ENCODE assay signal across 20 cellular contexts in the genomic region with DNA sequence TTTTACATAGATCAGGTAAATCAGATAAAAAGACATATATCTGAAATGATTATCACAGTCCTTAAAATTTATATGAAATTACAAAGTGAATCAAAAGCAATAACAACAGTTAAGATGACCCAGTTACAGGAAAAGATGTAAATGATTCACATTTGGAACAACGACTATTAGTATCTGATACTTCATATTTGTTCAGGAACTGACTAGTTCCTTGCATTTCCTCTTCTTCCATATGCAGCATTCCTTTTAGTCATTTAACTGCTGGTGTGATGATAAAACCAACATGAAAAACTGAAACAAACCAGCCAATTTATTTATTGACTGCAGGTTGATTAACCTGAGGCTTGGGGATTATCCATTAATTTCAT.
DNase-seq lines count a peak whose midpoint lies in the region; ATAC-seq, FAIRE-seq and TF ChIP-seq lines count a peak whose summit lies in the region.
"Had no signal": no experiment of that assay in that cellular context is flagged by ENCODE, and none has a peak within 500 bp of the region (broad histone marks: within the 10 kb centered on the region; RNA-seq: fewer than 3 reads in every experiment).

No MANE protein-coding gene starts in this region.

- peak overlapping the region; percentile 77 for H3K27ac ChIP-seq in astrocyte (ENCODE audit: low read depth, low read length)
- peak overlapping the region; percentile 43 for H3K27ac ChIP-seq in naive thymus-derived CD4-positive, alpha-beta T cell (ENCODE audit: low read depth, low read length)
- H3K27ac ChIP-seq in spleen = peak overlapping the region in 1 of 8 donors; percentile 3
- H3K27ac ChIP-seq: C4-2B, gastrocnemius medialis, neural progenitor cell had no signal

- H3K4me2 ChIP-seq in astrocyte (ENCODE audit: low read length) = peak overlapping the region; percentile 67
- H3K4me2 ChIP-seq: neural progenitor cell had no signal

- no peaks in the 10 kb centered on the region for H3K27me3 Mint-ChIP-seq in activated CD4-positive, alpha-beta T cell treated with anti-CD3 and anti-CD28 coated beads, Interleukin-2, amount 10 ng/mL, durations not matched to agents 24 days and 14 days
- no peaks in the 10 kb centered on the region for H3K27me3 Mint-ChIP-seq in astrocyte (ENCODE audit: low read depth, unreplicated experiment)
- H3K27me3 Mint-ChIP-seq in naive thymus-derived CD4-positive, alpha-beta T cell = peaks cover 0 to 3% (median 0%) of the 10 kb centered on the region in 5 donors
- H3K27me3 Mint-ChIP-seq in effector memory CD8-positive, alpha-beta T cell = no peaks in the 10 kb centered on the region

- H3K4me3 ChIP-seq in astrocyte (ENCODE audit: insufficient read depth, low read depth, low read length) (no peak overlapping the region), spleen (no peak overlapping the region)
- no peak overlapping the region for H3K4me3 ChIP-seq in naive thymus-derived CD4-positive, alpha-beta T cell (ENCODE audit: low read length)
- H3K4me3 ChIP-seq: coronary artery, gastrocnemius medialis, neural progenitor cell had no signal

- H3K4me1 ChIP-seq in astrocyte (ENCODE audit: insufficient read depth, low read length) (peaks cover 32% of the 10 kb centered on the region), spleen (peaks cover 5 to 62% (median 22%) of the 10 kb centered on the region in 6 donors)
- peaks cover 10 to 29% of the 10 kb centered on the region in 2 donors for H3K4me1 ChIP-seq in naive thymus-derived CD4-positive, alpha-beta T cell (ENCODE audit: control insufficient read depth in 2 of 2, insufficient read depth in 2 of 2, low read length in 2 of 2)

- no peaks in the 10 kb centered on the region for H3K9me3 Mint-ChIP-seq in activated CD4-positive, alpha-beta T cell treated with anti-CD3 and anti-CD28 coated beads, Interleukin-2, amount 10 ng/mL, durations not matched to agents 24 days and 14 days
- H3K9me3 Mint-ChIP-seq in astrocyte (ENCODE audit: unreplicated experiment) = no peaks in the 10 kb centered on the region
- peaks cover 0 to 6% (median 0%) of the 10 kb centered on the region in 11 donors for H3K9me3 Mint-ChIP-seq in naive thymus-derived CD4-positive, alpha-beta T cell
- H3K9me3 Mint-ChIP-seq in effector memory CD8-positive, alpha-beta T cell = no peaks in the 10 kb centered on the region
- H3K9me3 Mint-ChIP-seq: neural progenitor cell had no signal

- CTCF ChIA-PET in naive thymus-derived CD4-positive, alpha-beta T cell (lab: Charles Lee) = interaction anchor here (0.8 kb wide), 1 partner anchor 10 kb away, joined by 3 read pairs; no protein-coding TSS in a partner anchor

- no peak for TF ChIP-seq POLR2A in spleen (IDR thresholded peaks at IDR 0.05)

- TF ChIP-seq CTCF in astrocyte (IDR thresholded peaks at IDR 0.05; ENCODE audit: insufficient read depth, low read depth, low read length) (no peak), spleen (IDR thresholded peaks at IDR 0.05 in 8 of 11, conservative IDR thresholded peaks at IDR 0.05 in 3 of 11) (no peak)

- no peak for ATAC-seq in naive thymus-derived CD4-positive, alpha-beta T cell
- ATAC-seq in effector memory CD8-positive, alpha-beta T cell (replicated peaks) = no peak
- ATAC-seq: gastrocnemius medialis, left colon had no signal

- H3K27ac Mint-ChIP-seq in activated CD4-positive, alpha-beta T cell treated with anti-CD3 and anti-CD28 coated beads, Interleukin-2, amount 10 ng/mL, durations not matched to agents 24 days and 14 days = peak overlapping the region; percentile 85
- peak overlapping the region; percentile 35 for H3K27ac Mint-ChIP-seq in astrocyte (ENCODE audit: unreplicated experiment)
- H3K27ac Mint-ChIP-seq in naive thymus-derived CD4-positive, alpha-beta T cell = peak overlapping the region in 8 of 9 donors; percentile 48 to 90 (median 78)
- H3K27ac Mint-ChIP-seq in effector memory CD8-positive, alpha-beta T cell = no peak overlapping the region
- H3K27ac Mint-ChIP-seq: neural progenitor cell had no signal

- no peak overlapping the region for H2AFZ ChIP-seq in astrocyte (ENCODE audit: low read depth, low read length)
- H2AFZ ChIP-seq: neural progenitor cell had no signal

- WGBS in spleen, 5 donors = 11 to 64% (median 41%) methylated on average over 1 of the region's 1 CpG

- H3K36me3 ChIP-seq in astrocyte (ENCODE audit: insufficient read depth, low read length) = no peaks in the 10 kb centered on the region
- H3K36me3 ChIP-seq in naive thymus-derived CD4-positive, alpha-beta T cell (ENCODE audit: control insufficient read depth in 2 of 3, insufficient read depth in 3 of 3, low read length in 3 of 3) = no peaks in the 10 kb centered on the region
- H3K36me3 ChIP-seq in spleen = no peaks in the 10 kb centered on the region
- H3K36me3 ChIP-seq: gastrocnemius medialis, neural progenitor cell had no signal

- H3K9ac ChIP-seq in astrocyte (ENCODE audit: low read length) = peak overlapping the region; percentile 58
- H3K9ac ChIP-seq: neural progenitor cell had no signal

- peaks cover 15% of the 10 kb centered on the region for H3K36me3 Mint-ChIP-seq in activated CD4-positive, alpha-beta T cell treated with anti-CD3 and anti-CD28 coated beads, Interleukin-2, amount 10 ng/mL, durations not matched to agents 24 days and 14 days (ENCODE audit: low read depth)
- peaks cover 4% of the 10 kb centered on the region for H3K36me3 Mint-ChIP-seq in astrocyte (ENCODE audit: low read depth, unreplicated experiment)
- H3K36me3 Mint-ChIP-seq in naive thymus-derived CD4-positive, alpha-beta T cell = peaks cover 0 to 33% (median 10%) of the 10 kb centered on the region in 5 donors
- peaks cover 3% of the 10 kb centered on the region for H3K36me3 Mint-ChIP-seq in effector memory CD8-positive, alpha-beta T cell (ENCODE audit: insufficient read depth)

- POLR2A ChIA-PET in naive thymus-derived CD4-positive, alpha-beta T cell (lab: Charles Lee) = interaction anchor here (2.3 kb wide), 1 partner anchor 9 kb away, joined by 8 read pairs; no protein-coding TSS in a partner anchor

- H3K9me3 ChIP-seq in astrocyte (ENCODE audit: insufficient read depth, low read depth, low read length) (no peaks in the 10 kb centered on the region), spleen (no peaks in the 10 kb centered on the region)
- no peaks in the 10 kb centered on the region for H3K9me3 ChIP-seq in naive thymus-derived CD4-positive, alpha-beta T cell (ENCODE audit: control insufficient read depth in 2 of 3, low read length in 3 of 3)
- H3K9me3 ChIP-seq: gastrocnemius medialis had no signal

- H3K27me3 ChIP-seq in astrocyte (ENCODE audit: insufficient read depth, low read length) = no peaks in the 10 kb centered on the region
- no peaks in the 10 kb centered on the region for H3K27me3 ChIP-seq in naive thymus-derived CD4-positive, alpha-beta T cell (ENCODE audit: control insufficient read depth in 2 of 2, insufficient read depth in 2 of 2, low read length in 2 of 2)
- no peaks in the 10 kb centered on the region for H3K27me3 ChIP-seq in spleen (replicated peaks in 1 of 7)
- H3K27me3 ChIP-seq: gastrocnemius medialis, neural progenitor cell had no signal

- DNase-seq in activated CD4-positive, alpha-beta T cell treated with anti-CD3 and anti-CD28 coated beads, Interleukin-2, amount 10 ng/mL, durations not matched to agents 24 days and 14 days = no peak
- no peak for DNase-seq in activated CD4-positive, alpha-beta T cell treated with anti-CD3 and anti-CD28 coated beads, Interleukin-2, amount 50 U/mL, for 4 hours
- DNase-seq in HT1080 (ENCODE audit: low read depth) (peak; percentile 35), astrocyte (ENCODE audit: low read depth) (no peak), NK-92 (lab: John Stamatoyannopoulos, UW; ENCODE audit: unreplicated experiment) (no peak), spleen (no peak)
- no peak for DNase-seq in naive thymus-derived CD4-positive, alpha-beta T cell
- no peak for DNase-seq in effector memory CD8-positive, alpha-beta T cell
- DNase-seq: activated CD8-positive, alpha-beta memory T cell treated with anti-CD3 and anti-CD28 coated beads for 24 hours; activated effector memory CD4-positive, alpha-beta T cell treated with Interleukin-2 at 50 U/mL for 16 hours; DMS153; gastrocnemius medialis; left colon; midbrain; NCI-H1694; NCI-H345 had no signal

- H3K79me2 ChIP-seq in astrocyte (ENCODE audit: insufficient read depth, low read length) = peaks cover 19% of the 10 kb centered on the region

- H3K4me1 Mint-ChIP-seq in activated CD4-positive, alpha-beta T cell treated with anti-CD3 and anti-CD28 coated beads, Interleukin-2, amount 10 ng/mL, durations not matched to agents 24 days and 14 days = peaks cover 54% of the 10 kb centered on the region
- peaks cover 63% of the 10 kb centered on the region for H3K4me1 Mint-ChIP-seq in astrocyte (ENCODE audit: low read depth, unreplicated experiment)
- H3K4me1 Mint-ChIP-seq in naive thymus-derived CD4-positive, alpha-beta T cell = peaks cover 37 to 88% (median 72%) of the 10 kb centered on the region in 7 donors
- peaks cover 34 to 47% of the 10 kb centered on the region in 2 donors for H3K4me1 Mint-ChIP-seq in effector memory CD8-positive, alpha-beta T cell (ENCODE audit: low read depth in 2 of 2)

- H4K20me1 ChIP-seq in astrocyte (ENCODE audit: insufficient read depth, low read length) = no peaks in the 10 kb centered on the region

- H3K4me3 Mint-ChIP-seq in activated CD4-positive, alpha-beta T cell treated with anti-CD3 and anti-CD28 coated beads, Interleukin-2, amount 10 ng/mL, durations not matched to agents 24 days and 14 days = no peak overlapping the region
- H3K4me3 Mint-ChIP-seq in astrocyte (ENCODE audit: unreplicated experiment) = no peak overlapping the region
- H3K4me3 Mint-ChIP-seq in naive thymus-derived CD4-positive, alpha-beta T cell = peak overlapping the region in 4 of 10 donors; percentile 7 to 43 (median 26)
- no peak overlapping the region for H3K4me3 Mint-ChIP-seq in effector memory CD8-positive, alpha-beta T cell
- H3K4me3 Mint-ChIP-seq: neural progenitor cell had no signal

- intact Hi-C loops in activated CD4-positive, alpha-beta T cell treated with anti-CD3 and anti-CD28 coated beads, Interleukin-2, amount 10 ng/mL, durations not matched to agents 24 days and 14 days (cut with micrococcal nuclease) = loop anchor here (5.0 kb wide), 1 partner anchor 234 kb away; no protein-coding TSS in a partner anchor
- intact Hi-C loops in naive thymus-derived CD4-positive, alpha-beta T cell (cut with micrococcal nuclease) = loop anchor here (1.0 to 10.0 kb wide), 3 partner anchors 10 to 826 kb away; no protein-coding TSS in a partner anchor
- intact Hi-C loops in spleen (cut with DNase I; ENCODE audit: low total_unique reads) = no loop called here

- FAIRE-seq in astrocyte (lab: Jason Lieb, UNC) = no peak
- FAIRE-seq: A204.1 had no signal

Comparison
In these comparisons a context has a peak if more than half of its experiments do, and no peak if none do; other contexts are left out.
1. H3K27ac Mint-ChIP-seq: peak in activated CD4-positive, alpha-beta T cell treated with anti-CD3 and anti-CD28 coated beads, Interleukin-2, amount 10 ng/mL, durations not matched to agents 24 days and 14 days (single experiment), astrocyte (single experiment) and naive thymus-derived CD4-positive, alpha-beta T cell (8 of 9); none in effector memory CD8-positive, alpha-beta T cell (0 of 2).